Comparison of ENCODE assay signal across 1 cellular context in the genomic region with DNA sequence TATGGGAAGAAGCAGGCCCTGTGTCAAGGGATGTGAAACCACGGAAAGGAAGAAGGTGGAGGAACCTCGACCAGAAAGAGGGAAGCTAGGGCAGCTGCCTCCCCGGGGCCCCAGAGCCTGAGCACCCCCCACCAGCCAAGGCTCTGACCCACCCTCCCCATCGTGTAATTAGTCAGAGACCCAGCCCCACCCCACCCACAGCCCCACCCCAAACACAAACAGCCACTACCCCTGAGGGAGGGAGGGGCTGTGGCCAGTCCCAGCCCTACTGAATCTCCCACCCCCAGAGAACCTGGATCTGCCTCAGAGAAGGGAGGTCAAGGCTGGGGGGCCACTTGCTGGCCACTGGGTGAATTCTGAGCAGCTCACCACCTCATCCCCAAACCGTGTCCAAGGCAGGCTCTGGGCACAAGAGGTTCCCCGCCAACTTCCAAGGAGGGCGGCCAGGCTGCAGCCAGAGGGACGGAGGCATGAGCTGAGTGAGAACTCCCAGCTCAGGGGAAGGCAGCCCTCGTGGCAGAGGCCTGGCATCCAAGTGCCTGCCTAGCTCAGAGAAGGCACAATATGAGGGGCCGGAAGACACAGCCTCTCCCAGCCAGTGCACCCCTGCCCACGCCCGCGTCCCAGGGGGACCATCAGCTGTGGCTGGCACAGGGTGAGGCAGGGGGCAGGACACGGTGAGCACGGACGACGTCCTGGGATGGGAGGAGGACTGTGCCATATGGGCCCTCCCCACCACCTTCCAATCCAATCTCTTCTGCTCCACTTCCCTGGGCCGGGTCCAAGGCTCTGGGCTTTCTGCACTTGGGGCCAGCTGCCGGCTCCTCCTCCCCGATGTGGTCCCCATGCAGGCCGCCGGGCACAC.
TF ChIP-seq lines count a peak whose summit lies in the region.

No MANE protein-coding gene starts in this region.

TF ChIP-seq in K562, 482 proteins besides CTCF, POLR2A, EP300 and RAD21:
- TF ChIP-seq RBBP5 (IDR thresholded peaks at IDR 0.05; ENCODE audit: borderline replicate concordance, insufficient read depth, low read length, poor library complexity, severe bottlenecking): no peak
- TF ChIP-seq, protein P1, sequence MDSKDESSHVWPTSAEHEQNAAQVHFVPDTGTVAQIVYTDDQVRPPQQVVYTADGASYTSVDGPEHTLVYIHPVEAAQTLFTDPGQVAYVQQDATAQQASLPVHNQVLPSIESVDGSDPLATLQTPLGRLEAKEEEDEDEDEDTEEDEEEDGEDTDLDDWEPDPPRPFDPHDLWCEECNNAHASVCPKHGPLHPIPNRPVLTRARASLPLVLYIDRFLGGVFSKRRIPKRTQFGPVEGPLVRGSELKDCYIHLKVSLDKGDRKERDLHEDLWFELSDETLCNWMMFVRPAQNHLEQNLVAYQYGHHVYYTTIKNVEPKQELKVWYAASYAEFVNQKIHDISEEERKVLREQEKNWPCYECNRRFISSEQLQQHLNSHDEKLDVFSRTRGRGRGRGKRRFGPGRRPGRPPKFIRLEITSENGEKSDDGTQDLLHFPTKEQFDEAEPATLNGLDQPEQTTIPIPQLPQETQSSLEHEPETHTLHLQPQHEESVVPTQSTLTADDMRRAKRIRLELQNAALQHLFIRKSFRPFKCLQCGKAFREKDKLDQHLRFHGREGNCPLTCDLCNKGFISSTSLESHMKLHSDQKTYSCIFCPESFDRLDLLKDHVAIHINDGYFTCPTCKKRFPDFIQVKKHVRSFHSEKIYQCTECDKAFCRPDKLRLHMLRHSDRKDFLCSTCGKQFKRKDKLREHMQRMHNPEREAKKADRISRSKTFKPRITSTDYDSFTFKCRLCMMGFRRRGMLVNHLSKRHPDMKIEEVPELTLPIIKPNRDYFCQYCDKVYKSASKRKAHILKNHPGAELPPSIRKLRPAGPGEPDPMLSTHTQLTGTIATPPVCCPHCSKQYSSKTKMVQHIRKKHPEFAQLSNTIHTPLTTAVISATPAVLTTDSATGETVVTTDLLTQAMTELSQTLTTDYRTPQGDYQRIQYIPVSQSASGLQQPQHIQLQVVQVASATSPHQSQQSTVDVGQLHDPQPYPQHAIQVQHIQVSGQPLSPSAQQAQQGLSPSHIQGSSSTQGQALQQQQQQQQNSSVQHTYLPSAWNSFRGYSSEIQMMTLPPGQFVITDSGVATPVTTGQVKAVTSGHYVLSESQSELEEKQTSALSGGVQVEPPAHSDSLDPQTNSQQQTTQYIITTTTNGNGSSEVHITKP (IDR thresholded peaks at IDR 0.05; ENCODE audit: partially characterized antibody): peak; percentile 44
